Comparison of ENCODE assay signal across 1 cellular context in the genomic region with DNA sequence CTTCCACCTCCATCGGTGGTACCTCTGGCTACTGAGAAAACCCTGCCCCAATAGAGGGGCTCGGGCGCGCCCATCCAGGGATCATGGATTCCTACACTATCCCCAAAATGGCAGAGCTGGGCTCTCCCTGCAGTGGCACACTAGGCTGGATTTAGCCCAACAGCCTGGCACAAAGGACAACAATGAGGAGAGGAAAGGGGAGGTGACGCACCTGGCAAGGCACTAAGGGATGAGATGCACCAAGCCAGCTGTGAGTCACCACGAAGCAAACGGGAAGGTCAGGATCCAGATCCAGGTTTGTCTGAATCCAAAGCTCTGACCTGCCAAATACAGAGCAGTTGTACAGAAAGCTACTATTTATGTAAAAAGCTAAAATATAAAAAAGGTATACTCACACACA.
TF ChIP-seq lines count a peak whose summit lies in the region.

No MANE protein-coding gene starts in this region.

TF ChIP-seq in GM23338, 12 proteins besides CTCF, POLR2A, EP300 and RAD21 (continued from another document):
- TF ChIP-seq, protein P1, sequence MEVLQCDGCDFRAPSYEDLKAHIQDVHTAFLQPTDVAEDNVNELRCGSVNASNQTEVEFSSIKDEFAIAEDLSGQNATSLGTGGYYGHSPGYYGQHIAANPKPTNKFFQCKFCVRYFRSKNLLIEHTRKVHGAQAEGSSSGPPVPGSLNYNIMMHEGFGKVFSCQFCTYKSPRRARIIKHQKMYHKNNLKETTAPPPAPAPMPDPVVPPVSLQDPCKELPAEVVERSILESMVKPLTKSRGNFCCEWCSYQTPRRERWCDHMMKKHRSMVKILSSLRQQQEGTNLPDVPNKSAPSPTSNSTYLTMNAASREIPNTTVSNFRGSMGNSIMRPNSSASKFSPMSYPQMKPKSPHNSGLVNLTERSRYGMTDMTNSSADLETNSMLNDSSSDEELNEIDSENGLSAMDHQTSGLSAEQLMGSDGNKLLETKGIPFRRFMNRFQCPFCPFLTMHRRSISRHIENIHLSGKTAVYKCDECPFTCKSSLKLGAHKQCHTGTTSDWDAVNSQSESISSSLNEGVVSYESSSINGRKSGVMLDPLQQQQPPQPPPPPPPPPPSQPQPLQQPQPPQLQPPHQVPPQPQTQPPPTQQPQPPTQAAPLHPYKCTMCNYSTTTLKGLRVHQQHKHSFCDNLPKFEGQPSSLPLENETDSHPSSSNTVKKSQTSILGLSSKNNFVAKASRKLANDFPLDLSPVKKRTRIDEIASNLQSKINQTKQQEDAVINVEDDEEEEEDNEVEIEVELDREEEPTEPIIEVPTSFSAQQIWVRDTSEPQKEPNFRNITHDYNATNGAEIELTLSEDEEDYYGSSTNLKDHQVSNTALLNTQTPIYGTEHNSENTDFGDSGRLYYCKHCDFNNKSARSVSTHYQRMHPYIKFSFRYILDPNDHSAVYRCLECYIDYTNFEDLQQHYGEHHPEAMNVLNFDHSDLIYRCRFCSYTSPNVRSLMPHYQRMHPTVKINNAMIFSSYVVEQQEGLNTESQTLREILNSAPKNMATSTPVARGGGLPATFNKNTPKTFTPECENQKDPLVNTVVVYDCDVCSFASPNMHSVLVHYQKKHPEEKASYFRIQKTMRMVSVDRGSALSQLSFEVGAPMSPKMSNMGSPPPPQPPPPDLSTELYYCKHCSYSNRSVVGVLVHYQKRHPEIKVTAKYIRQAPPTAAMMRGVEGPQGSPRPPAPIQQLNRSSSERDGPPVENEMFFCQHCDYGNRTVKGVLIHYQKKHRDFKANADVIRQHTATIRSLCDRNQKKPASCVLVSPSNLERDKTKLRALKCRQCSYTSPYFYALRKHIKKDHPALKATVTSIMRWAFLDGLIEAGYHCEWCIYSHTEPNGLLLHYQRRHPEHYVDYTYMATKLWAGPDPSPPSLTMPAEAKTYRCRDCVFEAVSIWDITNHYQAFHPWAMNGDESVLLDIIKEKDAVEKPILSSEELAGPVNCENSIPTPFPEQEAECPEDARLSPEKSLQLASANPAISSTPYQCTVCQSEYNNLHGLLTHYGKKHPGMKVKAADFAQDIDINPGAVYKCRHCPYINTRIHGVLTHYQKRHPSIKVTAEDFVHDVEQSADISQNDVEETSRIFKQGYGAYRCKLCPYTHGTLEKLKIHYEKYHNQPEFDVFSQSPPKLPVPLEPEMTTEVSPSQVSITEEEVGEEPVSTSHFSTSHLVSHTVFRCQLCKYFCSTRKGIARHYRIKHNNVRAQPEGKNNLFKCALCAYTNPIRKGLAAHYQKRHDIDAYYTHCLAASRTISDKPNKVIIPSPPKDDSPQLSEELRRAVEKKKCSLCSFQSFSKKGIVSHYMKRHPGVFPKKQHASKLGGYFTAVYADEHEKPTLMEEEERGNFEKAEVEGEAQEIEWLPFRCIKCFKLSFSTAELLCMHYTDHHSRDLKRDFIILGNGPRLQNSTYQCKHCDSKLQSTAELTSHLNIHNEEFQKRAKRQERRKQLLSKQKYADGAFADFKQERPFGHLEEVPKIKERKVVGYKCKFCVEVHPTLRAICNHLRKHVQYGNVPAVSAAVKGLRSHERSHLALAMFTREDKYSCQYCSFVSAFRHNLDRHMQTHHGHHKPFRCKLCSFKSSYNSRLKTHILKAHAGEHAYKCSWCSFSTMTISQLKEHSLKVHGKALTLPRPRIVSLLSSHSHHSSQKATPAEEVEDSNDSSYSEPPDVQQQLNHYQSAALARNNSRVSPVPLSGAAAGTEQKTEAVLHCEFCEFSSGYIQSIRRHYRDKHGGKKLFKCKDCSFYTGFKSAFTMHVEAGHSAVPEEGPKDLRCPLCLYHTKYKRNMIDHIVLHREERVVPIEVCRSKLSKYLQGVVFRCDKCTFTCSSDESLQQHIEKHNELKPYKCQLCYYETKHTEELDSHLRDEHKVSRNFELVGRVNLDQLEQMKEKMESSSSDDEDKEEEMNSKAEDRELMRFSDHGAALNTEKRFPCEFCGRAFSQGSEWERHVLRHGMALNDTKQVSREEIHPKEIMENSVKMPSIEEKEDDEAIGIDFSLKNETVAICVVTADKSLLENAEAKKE (CRISPR knock-in tag; IDR thresholded peaks at IDR 0.05): no peak
- TF ChIP-seq, protein P2, sequence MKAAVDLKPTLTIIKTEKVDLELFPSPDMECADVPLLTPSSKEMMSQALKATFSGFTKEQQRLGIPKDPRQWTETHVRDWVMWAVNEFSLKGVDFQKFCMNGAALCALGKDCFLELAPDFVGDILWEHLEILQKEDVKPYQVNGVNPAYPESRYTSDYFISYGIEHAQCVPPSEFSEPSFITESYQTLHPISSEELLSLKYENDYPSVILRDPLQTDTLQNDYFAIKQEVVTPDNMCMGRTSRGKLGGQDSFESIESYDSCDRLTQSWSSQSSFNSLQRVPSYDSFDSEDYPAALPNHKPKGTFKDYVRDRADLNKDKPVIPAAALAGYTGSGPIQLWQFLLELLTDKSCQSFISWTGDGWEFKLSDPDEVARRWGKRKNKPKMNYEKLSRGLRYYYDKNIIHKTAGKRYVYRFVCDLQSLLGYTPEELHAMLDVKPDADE (IDR thresholded peaks at IDR 0.05): no peak
- TF ChIP-seq NANOG (IDR thresholded peaks at IDR 0.05; ENCODE audit: borderline replicate concordance) (no peak), STAT1 (IDR thresholded peaks at IDR 0.05; ENCODE audit: unreplicated experiment) (no peak), ZNF331 (CRISPR knock-in tag; IDR thresholded peaks at IDR 0.05; ENCODE audit: low read depth) (no peak), EZH2 (IDR thresholded peaks at IDR 0.05; ENCODE audit: low read depth, unreplicated experiment) (no peak), POLR2AphosphoS5 (IDR thresholded peaks at IDR 0.05; ENCODE audit: low read depth) (no peak), CREB1 (CRISPR knock-in tag; IDR thresholded peaks at IDR 0.05; ENCODE audit: low read depth) (no peak), EZH2phosphoT487 (IDR thresholded peaks at IDR 0.05; ENCODE audit: unreplicated experiment) (no peak), JUNB (IDR thresholded peaks at IDR 0.05; ENCODE audit: unreplicated experiment) (no peak)
- TF ChIP-seq, protein P3, sequence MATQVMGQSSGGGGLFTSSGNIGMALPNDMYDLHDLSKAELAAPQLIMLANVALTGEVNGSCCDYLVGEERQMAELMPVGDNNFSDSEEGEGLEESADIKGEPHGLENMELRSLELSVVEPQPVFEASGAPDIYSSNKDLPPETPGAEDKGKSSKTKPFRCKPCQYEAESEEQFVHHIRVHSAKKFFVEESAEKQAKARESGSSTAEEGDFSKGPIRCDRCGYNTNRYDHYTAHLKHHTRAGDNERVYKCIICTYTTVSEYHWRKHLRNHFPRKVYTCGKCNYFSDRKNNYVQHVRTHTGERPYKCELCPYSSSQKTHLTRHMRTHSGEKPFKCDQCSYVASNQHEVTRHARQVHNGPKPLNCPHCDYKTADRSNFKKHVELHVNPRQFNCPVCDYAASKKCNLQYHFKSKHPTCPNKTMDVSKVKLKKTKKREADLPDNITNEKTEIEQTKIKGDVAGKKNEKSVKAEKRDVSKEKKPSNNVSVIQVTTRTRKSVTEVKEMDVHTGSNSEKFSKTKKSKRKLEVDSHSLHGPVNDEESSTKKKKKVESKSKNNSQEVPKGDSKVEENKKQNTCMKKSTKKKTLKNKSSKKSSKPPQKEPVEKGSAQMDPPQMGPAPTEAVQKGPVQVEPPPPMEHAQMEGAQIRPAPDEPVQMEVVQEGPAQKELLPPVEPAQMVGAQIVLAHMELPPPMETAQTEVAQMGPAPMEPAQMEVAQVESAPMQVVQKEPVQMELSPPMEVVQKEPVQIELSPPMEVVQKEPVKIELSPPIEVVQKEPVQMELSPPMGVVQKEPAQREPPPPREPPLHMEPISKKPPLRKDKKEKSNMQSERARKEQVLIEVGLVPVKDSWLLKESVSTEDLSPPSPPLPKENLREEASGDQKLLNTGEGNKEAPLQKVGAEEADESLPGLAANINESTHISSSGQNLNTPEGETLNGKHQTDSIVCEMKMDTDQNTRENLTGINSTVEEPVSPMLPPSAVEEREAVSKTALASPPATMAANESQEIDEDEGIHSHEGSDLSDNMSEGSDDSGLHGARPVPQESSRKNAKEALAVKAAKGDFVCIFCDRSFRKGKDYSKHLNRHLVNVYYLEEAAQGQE (IDR thresholded peaks at IDR 0.05; ENCODE audit: unreplicated experiment): no peak
